In genomic region chr14:92106095-92106937, GRCh38 we compare ENCODE assay signal across 8 cellular contexts. TPM values are rescaled to one million over a fixed set of nuclear protein-coding genes. Genes with fewer than 3 reads are reported as not detected.
DNase-seq lines count a peak whose midpoint lies in the region; ATAC-seq, FAIRE-seq and TF ChIP-seq lines count a peak whose summit lies in the region.

Gene ATXN3, minus strand, starts transcription at chr14:92106582. Its CDS starts 30 bp downstream, at chr14:92106552.

- H3K27ac ChIP-seq in right atrium auricular region (peak within 1 kb of the TSS; percentile 96 to 98), psoas muscle (peak within 1 kb of the TSS; percentile 91)

- intact Hi-C loops in psoas muscle (cut with DNase I), result loop anchor here (2.0 to 5.0 kb wide), 2 partner anchors 64 to 66 kb away; partner anchors contain the start of gene TRIP11 (in 2 of the 2)

- no peak for FAIRE-seq in urothelium cell line (lab: Jason Lieb, UNC)

- DNase-seq in GM13977 (ENCODE audit: low spot score) (peak; percentile 96), NCI-H1694 (lab: John Stamatoyannopoulos, UW) (peak; percentile 100), amygdala (lab: John Stamatoyannopoulos, UW) (peak; percentile 59 to 99 (median 95)), right atrium auricular region (ENCODE audit: low spot score) (peak; percentile 99), psoas muscle (peak; percentile 98), urothelium cell line (ENCODE audit: low spot score) (peak; percentile 96)

- H3K9me3 ChIP-seq in right atrium auricular region (no peaks in the 10 kb centered on the region), psoas muscle (no peaks in the 10 kb centered on the region)

- H3K27me3 Mint-ChIP-seq in T-helper 1 cell treated with Interleukin-12 subunit alpha and Interleukin-12 subunit beta and Interleukin-4 antibody, amounts not matched to agents 30 μg/mL and 1 μg/mL, for 36 hours (ENCODE audit: low read depth), result no peaks in the 10 kb centered on the region

- 0 to 1% (median 1%) methylated on average over 39 to 66 of the region's 66 CpGs for WGBS in psoas muscle, 3 donors

- in situ Hi-C loops in GM13977 (cut with MboI; ENCODE audit: low pct_unique_long_range_greater_than_20kb, low sequenced_read_pairs, unreplicated experiment), result no loop called here

- ATAC-seq in HG02884 (IDR thresholded peaks at IDR 0.05; ENCODE audit: unreplicated experiment) (peak; percentile 89), psoas muscle (peak; percentile 96 to 99 (median 98))

- H3K4me3 ChIP-seq in right atrium auricular region (peak within 1 kb of the TSS; percentile 83 to 87), psoas muscle (peak within 1 kb of the TSS; percentile 97)

- H3K4me3 Mint-ChIP-seq in T-helper 1 cell treated with Interleukin-12 subunit alpha and Interleukin-12 subunit beta and Interleukin-4 antibody, amounts not matched to agents 30 μg/mL and 1 μg/mL, for 36 hours, result peak within 1 kb of the TSS; percentile 94

- peak within 1 kb of the TSS; percentile 88 for H3K27ac Mint-ChIP-seq in T-helper 1 cell treated with Interleukin-12 subunit alpha and Interleukin-12 subunit beta and Interleukin-4 antibody, amounts not matched to agents 30 μg/mL and 1 μg/mL, for 36 hours

- TF ChIP-seq CTCF in GM13977 (IDR thresholded peaks at IDR 0.05; ENCODE audit: extremely low read depth, insufficient read depth, missing control alignments), result peak; percentile 86
- peak; percentile 59 to 91 for TF ChIP-seq CTCF in right atrium auricular region (IDR thresholded peaks at IDR 0.05)
- TF ChIP-seq CTCF in psoas muscle (IDR thresholded peaks at IDR 0.05), result peak; percentile 66

- H3K4me1 ChIP-seq in right atrium auricular region (peaks cover 0 to 27% of the 10 kb centered on the region in 2 donors), psoas muscle (peaks cover 12% of the 10 kb centered on the region)

- no peaks in the 10 kb centered on the region for H3K9me3 Mint-ChIP-seq in T-helper 1 cell treated with Interleukin-12 subunit alpha and Interleukin-12 subunit beta and Interleukin-4 antibody, amounts not matched to agents 30 μg/mL and 1 μg/mL, for 36 hours

- no peaks in the 10 kb centered on the region for H3K36me3 ChIP-seq in right atrium auricular region
- no peaks in the 10 kb centered on the region for H3K36me3 ChIP-seq in psoas muscle (ENCODE audit: insufficient read depth in 1 of 2, low read depth in 1 of 2)

- H3K27me3 ChIP-seq in right atrium auricular region (no peaks in the 10 kb centered on the region), psoas muscle (ENCODE audit: insufficient read depth in 3 of 3, low read length in 2 of 3) (no peaks in the 10 kb centered on the region)

- peaks cover 2% of the 10 kb centered on the region for H3K36me3 Mint-ChIP-seq in T-helper 1 cell treated with Interleukin-12 subunit alpha and Interleukin-12 subunit beta and Interleukin-4 antibody, amounts not matched to agents 30 μg/mL and 1 μg/mL, for 36 hours (ENCODE audit: low read depth)

- peaks cover 20% of the 10 kb centered on the region for H3K4me1 Mint-ChIP-seq in T-helper 1 cell treated with Interleukin-12 subunit alpha and Interleukin-12 subunit beta and Interleukin-4 antibody, amounts not matched to agents 30 μg/mL and 1 μg/mL, for 36 hours (ENCODE audit: low read depth)

RNA-seq across cellular contexts. Expression of gene ATXN3, which starts in this region (rescaled TPM):
- 10 to 100 TPM in 1 of 2 donors, 1 to 10 TPM in 1; 9.1 to 17.9 TPM for total RNA-seq in right atrium auricular region
- 1 to 10 TPM; 5.6 to 10.0 (median 7.8) TPM for total RNA-seq in psoas muscle
- polyA plus RNA-seq in psoas muscle, result 1 to 10 TPM; 6.1 to 7.1 (median 6.7) TPM

Comparison
In these comparisons a context has a peak if more than half of its experiments do, and no peak if none do; other contexts are left out.
1. Peak in every context shown above with its lines: DNase-seq, ATAC-seq, H3K4me3 ChIP-seq and H3K27ac ChIP-seq.